In genomic region chr3:42277676-42278075, GRCh38 we compare ENCODE assay signal across 31 cellular contexts. TPM values are rescaled to one million over a fixed set of nuclear protein-coding genes. Genes with fewer than 3 reads are reported as not detected.
"Had no signal": no experiment of that assay in that cellular context is flagged by ENCODE, and none has a peak within 500 bp of the region (broad histone marks: within the 10 kb centered on the region; RNA-seq: fewer than 3 reads in every experiment).

No MANE protein-coding gene starts in this region.

- H3K4me3 Mint-ChIP-seq: activated CD4-positive, alpha-beta memory T cell treated with anti-CD3 and anti-CD28 coated beads for 36 hours; activated naive CD4-positive, alpha-beta T cell treated with anti-CD3 and anti-CD28 coated beads, Interleukin-2, amount 10 ng/mL, durations not matched to agents 7 days and 5 days; activated naive CD8-positive, alpha-beta T cell treated with anti-CD3 and anti-CD28 coated beads, Interleukin-2, amount 10 ng/mL, durations not matched to agents 7 days and 5 days; activated T-cell treated with anti-CD3 and anti-CD28 coated beads, Interleukin-2, amount 50 U/mL, for 24 hours; dendritic cell treated with granulocyte-macrophage colony-stimulating factor and Interleukin-4, amounts not matched to agents 40 ng/mL and 50 ng/mL, for 4 days; naive B cell had no signal

- H3K27me3 Mint-ChIP-seq: activated CD4-positive, alpha-beta memory T cell treated with anti-CD3 and anti-CD28 coated beads for 36 hours; activated naive CD8-positive, alpha-beta T cell treated with anti-CD3 and anti-CD28 coated beads, Interleukin-2, amount 10 ng/mL, durations not matched to agents 7 days and 5 days; activated T-cell treated with anti-CD3 and anti-CD28 coated beads, Interleukin-2, amount 50 U/mL, for 24 hours; dendritic cell treated with granulocyte-macrophage colony-stimulating factor and Interleukin-4, amounts not matched to agents 40 ng/mL and 50 ng/mL, for 4 days had no signal

- DNase-seq: activated CD4-positive, alpha-beta memory T cell treated with anti-CD3 and anti-CD28 coated beads for 36 hours; activated CD4-positive, alpha-beta T cell treated with anti-CD3 and anti-CD28 coated beads for 4 hours; activated CD8-positive, alpha-beta memory T cell treated with anti-CD3 and anti-CD28 coated beads, Interleukin-2, amount 50 U/mL, for 48 hours; activated gamma-delta T cell; activated naive CD4-positive, alpha-beta T cell treated with anti-CD3 and anti-CD28 coated beads, Interleukin-2, amount 10 ng/mL, durations not matched to agents 7 days and 5 days; activated naive CD8-positive, alpha-beta T cell treated with anti-CD3 and anti-CD28 coated beads, Interleukin-2, amount 10 ng/mL, durations not matched to agents 7 days and 5 days; activated T-cell treated with anti-CD3 and anti-CD28 coated beads, Interleukin-2, amount 50 U/mL, for 24 hours; amniotic stem cell; effector CD4-positive, alpha-beta T cell; foreskin melanocyte; heart right ventricle; left ventricle myocardium inferior; mesendoderm; mucosa of descending colon; naive B cell; pancreas; psoas muscle; right cardiac atrium; stimulated activated CD4-positive, alpha-beta T cell treated with anti-CD3 and anti-CD28 coated beads, Interleukin-15, amount 100 ng/mL, for 24 hours; stimulated activated CD4-positive, alpha-beta T cell treated with anti-CD3 and anti-CD28 coated beads, Interleukin-2, amount 100 ng/mL, for 24 hours; stimulated activated naive CD4-positive, alpha-beta T cell; testis; transverse colon had no signal

- H3K27me3 ChIP-seq: esophagus muscularis mucosa, pancreas, testis, transverse colon had no signal

- H3K4me1 ChIP-seq: esophagus muscularis mucosa, heart right ventricle, left ventricle myocardium inferior, pancreas, psoas muscle, testis, transverse colon had no signal

- H3K27ac Mint-ChIP-seq: activated CD4-positive, alpha-beta memory T cell treated with anti-CD3 and anti-CD28 coated beads for 36 hours; activated naive CD4-positive, alpha-beta T cell treated with anti-CD3 and anti-CD28 coated beads, Interleukin-2, amount 10 ng/mL, durations not matched to agents 7 days and 5 days; activated naive CD8-positive, alpha-beta T cell treated with anti-CD3 and anti-CD28 coated beads, Interleukin-2, amount 10 ng/mL, durations not matched to agents 7 days and 5 days; activated T-cell treated with anti-CD3 and anti-CD28 coated beads, Interleukin-2, amount 50 U/mL, for 24 hours; dendritic cell treated with granulocyte-macrophage colony-stimulating factor and Interleukin-4, amounts not matched to agents 40 ng/mL and 50 ng/mL, for 4 days; naive B cell had no signal

- H3K36me3 Mint-ChIP-seq: activated CD4-positive, alpha-beta memory T cell treated with anti-CD3 and anti-CD28 coated beads for 36 hours; activated naive CD4-positive, alpha-beta T cell treated with anti-CD3 and anti-CD28 coated beads, Interleukin-2, amount 10 ng/mL, durations not matched to agents 7 days and 5 days; activated naive CD8-positive, alpha-beta T cell treated with anti-CD3 and anti-CD28 coated beads, Interleukin-2, amount 10 ng/mL, durations not matched to agents 7 days and 5 days had no signal

- H3K4me1 Mint-ChIP-seq: activated naive CD4-positive, alpha-beta T cell treated with anti-CD3 and anti-CD28 coated beads, Interleukin-2, amount 10 ng/mL, durations not matched to agents 7 days and 5 days; activated naive CD8-positive, alpha-beta T cell treated with anti-CD3 and anti-CD28 coated beads, Interleukin-2, amount 10 ng/mL, durations not matched to agents 7 days and 5 days; naive B cell had no signal

- FAIRE-seq: islet of Langerhans, pancreas had no signal

- ATAC-seq: mucosa of descending colon, pancreas, psoas muscle, right cardiac atrium had no signal

- H3K36me3 ChIP-seq: esophagus muscularis mucosa, heart right ventricle, left ventricle myocardium inferior, pancreas, transverse colon had no signal

- H3K4me3 ChIP-seq: esophagus muscularis mucosa, heart right ventricle, left ventricle myocardium inferior, lung, mucosa of descending colon, pancreas, psoas muscle, testis, transverse colon had no signal

- H3K27ac ChIP-seq: esophagus muscularis mucosa, heart right ventricle, left ventricle myocardium inferior, pancreas, psoas muscle, testis had no signal

RNA-seq across cellular contexts. Expression of gene CCK, which starts 11.7 kb away (rescaled TPM):
- total RNA-seq: activated CD4-positive, alpha-beta memory T cell treated with anti-CD3 and anti-CD28 coated beads for 36 hours; activated naive CD8-positive, alpha-beta T cell treated with anti-CD3 and anti-CD28 coated beads, Interleukin-2, amount 10 ng/mL, durations not matched to agents 7 days and 5 days; glomerular endothelial cell; heart right ventricle; left ventricle myocardium inferior; psoas muscle; right cardiac atrium; T-helper 1 cell treated with Interleukin-12 subunit alpha and Interleukin-12 subunit beta and Interleukin-4 antibody, amounts not matched to agents 30 ng/mL and 1 ng/mL, for 36 hours; urinary bladder had no signal
- polyA plus RNA-seq: heart right ventricle, neural cell, right cardiac atrium, urinary bladder had no signal
